Comparison of ENCODE assay signal across 26 cellular contexts in genomic region chr13:93698016-93698613, GRCh38.
"Had no signal": no experiment of that assay in that cellular context is flagged by ENCODE, and none has a peak within 500 bp of the region (broad histone marks: within the 10 kb centered on the region; RNA-seq: fewer than 3 reads in every experiment).

No MANE protein-coding gene starts in this region.

- DNase-seq: colonic mucosa; effector CD8-positive, alpha-beta T cell; endodermal cell; foreskin keratinocyte; heart left ventricle; mesenchymal stem cell; mucosa of descending colon; naive B cell; nucleus accumbens; stimulated activated CD4-positive, alpha-beta T cell treated with anti-CD3 and anti-CD28 coated beads, Interleukin-12 subunit alpha, Interleukin-12 subunit beta, amount 100 ng/mL, for 4 hours; stimulated activated CD4-positive, alpha-beta T cell treated with anti-CD3 and anti-CD28 coated beads, Interleukin-1b, Interleukin-23, amount 100 ng/mL, for 48 hours; stimulated activated CD4-positive, alpha-beta T cell treated with anti-CD3 and anti-CD28 coated beads, Interleukin-4, amount 100 ng/mL, for 24 hours; stimulated activated naive CD4-positive, alpha-beta T cell treated with Interleukin-2 at 50 U/mL for 16 hours; stomach; thyroid gland had no signal

- ATAC-seq: foreskin keratinocyte; gastroesophageal sphincter; heart left ventricle; mucosa of descending colon; natural killer cell treated with Interleukin-12 subunit alpha and Interleukin-12 subunit beta and Interleukin-15 and Interleukin-18, amount 100 ng/mL, for 72 hours; sciatic nerve; stimulated activated effector memory CD8-positive, alpha-beta T cell treated with anti-CD3 and anti-CD28 coated beads, Interleukin-12 subunit alpha, Interleukin-12 subunit beta, amount 100 ng/mL, for 72 hours had no signal

- H3K4me3 ChIP-seq: colonic mucosa, esophagus muscularis mucosa, gastroesophageal sphincter, heart left ventricle, hepatocyte, mucosa of descending colon, prostate gland, right atrium auricular region, smooth muscle cell, stomach, thyroid gland had no signal

- H3K4me1 ChIP-seq: colonic mucosa, esophagus muscularis mucosa, foreskin keratinocyte, gastroesophageal sphincter, heart left ventricle, prostate gland, right atrium auricular region, stomach, thyroid gland had no signal

- H3K9me3 ChIP-seq: colonic mucosa, prostate gland, right atrium auricular region, thyroid gland had no signal

- H3K27me3 ChIP-seq: colonic mucosa, esophagus muscularis mucosa, foreskin keratinocyte, gastroesophageal sphincter, heart left ventricle, hepatocyte, right atrium auricular region, stomach, thyroid gland had no signal

- FAIRE-seq: islet of Langerhans had no signal

- H3K36me3 ChIP-seq: colonic mucosa, esophagus muscularis mucosa, gastroesophageal sphincter, heart left ventricle, prostate gland, right atrium auricular region, stomach, thyroid gland had no signal

- H3K27ac ChIP-seq: colonic mucosa, epithelial cell of prostate, esophagus muscularis mucosa, foreskin keratinocyte, gastroesophageal sphincter, heart left ventricle, hepatocyte, prostate gland, right atrium auricular region, stomach, thyroid gland had no signal
